ENCODE assay signal across 1 cellular context in the genomic region with DNA sequence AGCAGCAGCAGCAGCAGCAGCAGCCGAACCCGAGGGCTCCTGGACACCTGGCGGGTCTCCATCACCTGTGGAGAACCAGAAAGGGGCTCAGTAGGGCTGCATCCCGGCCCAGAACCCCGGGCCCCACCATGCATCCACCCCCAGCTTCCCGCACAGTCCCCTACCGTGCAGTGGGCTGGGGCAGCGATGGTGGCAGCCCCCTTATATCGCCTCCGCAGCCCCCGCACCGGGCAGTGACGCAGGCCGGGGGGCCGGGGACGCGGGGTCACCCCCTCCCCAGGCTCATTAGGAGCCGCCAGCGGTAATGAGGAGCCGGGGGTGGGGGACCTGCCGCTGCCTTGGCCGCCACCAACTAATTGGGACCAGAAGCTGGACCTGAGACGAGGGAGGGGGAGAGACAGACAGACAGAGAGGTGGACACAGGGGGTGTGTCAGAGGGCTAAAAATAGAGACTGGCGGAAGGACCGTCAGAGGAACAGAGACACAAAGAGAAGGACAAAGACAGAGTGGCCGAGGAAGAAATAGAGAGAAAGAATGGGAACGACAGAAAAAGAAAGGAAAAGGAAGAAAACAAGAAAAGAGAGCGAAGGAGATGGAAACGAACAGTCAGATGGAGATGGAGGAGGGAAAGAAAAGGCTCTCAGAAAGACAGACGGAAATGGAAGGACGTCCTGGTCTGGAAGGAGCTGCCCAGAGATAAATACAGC.
TF ChIP-seq lines count a peak whose summit lies in the region.

A gene with protein sequence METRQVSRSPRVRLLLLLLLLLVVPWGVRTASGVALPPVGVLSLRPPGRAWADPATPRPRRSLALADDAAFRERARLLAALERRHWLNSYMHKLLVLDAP (minus strand): TSS at position 164 of the 707 bp plus-strand sequence. CDS start 102 bp downstream, at position 62.

TF ChIP-seq in A549, 52 proteins besides CTCF, POLR2A, EP300 and RAD21 (continued from another document):
- no peak for TF ChIP-seq HOXA7 (CRISPR knock-in tag; IDR thresholded peaks at IDR 0.05)
- TF ChIP-seq, protein P1, sequence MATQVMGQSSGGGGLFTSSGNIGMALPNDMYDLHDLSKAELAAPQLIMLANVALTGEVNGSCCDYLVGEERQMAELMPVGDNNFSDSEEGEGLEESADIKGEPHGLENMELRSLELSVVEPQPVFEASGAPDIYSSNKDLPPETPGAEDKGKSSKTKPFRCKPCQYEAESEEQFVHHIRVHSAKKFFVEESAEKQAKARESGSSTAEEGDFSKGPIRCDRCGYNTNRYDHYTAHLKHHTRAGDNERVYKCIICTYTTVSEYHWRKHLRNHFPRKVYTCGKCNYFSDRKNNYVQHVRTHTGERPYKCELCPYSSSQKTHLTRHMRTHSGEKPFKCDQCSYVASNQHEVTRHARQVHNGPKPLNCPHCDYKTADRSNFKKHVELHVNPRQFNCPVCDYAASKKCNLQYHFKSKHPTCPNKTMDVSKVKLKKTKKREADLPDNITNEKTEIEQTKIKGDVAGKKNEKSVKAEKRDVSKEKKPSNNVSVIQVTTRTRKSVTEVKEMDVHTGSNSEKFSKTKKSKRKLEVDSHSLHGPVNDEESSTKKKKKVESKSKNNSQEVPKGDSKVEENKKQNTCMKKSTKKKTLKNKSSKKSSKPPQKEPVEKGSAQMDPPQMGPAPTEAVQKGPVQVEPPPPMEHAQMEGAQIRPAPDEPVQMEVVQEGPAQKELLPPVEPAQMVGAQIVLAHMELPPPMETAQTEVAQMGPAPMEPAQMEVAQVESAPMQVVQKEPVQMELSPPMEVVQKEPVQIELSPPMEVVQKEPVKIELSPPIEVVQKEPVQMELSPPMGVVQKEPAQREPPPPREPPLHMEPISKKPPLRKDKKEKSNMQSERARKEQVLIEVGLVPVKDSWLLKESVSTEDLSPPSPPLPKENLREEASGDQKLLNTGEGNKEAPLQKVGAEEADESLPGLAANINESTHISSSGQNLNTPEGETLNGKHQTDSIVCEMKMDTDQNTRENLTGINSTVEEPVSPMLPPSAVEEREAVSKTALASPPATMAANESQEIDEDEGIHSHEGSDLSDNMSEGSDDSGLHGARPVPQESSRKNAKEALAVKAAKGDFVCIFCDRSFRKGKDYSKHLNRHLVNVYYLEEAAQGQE (IDR thresholded peaks at IDR 0.05): no peak
